ENCODE assay signal across 16 cellular contexts in genomic region chr19:307793-308420, GRCh38. TPM values are rescaled to one million over a fixed set of nuclear protein-coding genes. Genes with fewer than 3 reads are reported as not detected.
DNase-seq lines count a peak whose midpoint lies in the region; ATAC-seq and TF ChIP-seq lines count a peak whose summit lies in the region.
"Had no signal": no experiment of that assay in that cellular context is flagged by ENCODE, and none has a peak within 500 bp of the region (broad histone marks: within the 10 kb centered on the region; RNA-seq: fewer than 3 reads in every experiment).

No MANE protein-coding gene starts in this region.

- H3K4me1 Mint-ChIP-seq in endothelial cell (ENCODE audit: unreplicated experiment), result peaks cover 2% of the 10 kb centered on the region
- H3K4me1 Mint-ChIP-seq in stimulated activated memory B cell treated with anti-CD40 and anti-IgM and Interleukin-4, amounts not matched to agents 10 μg/mL and 1 μg/mL and 100 μg/mL, for 72 hours, result no peaks in the 10 kb centered on the region
- H3K4me1 Mint-ChIP-seq in activated T-helper 17 cell treated with anti-CD3 and anti-CD28 coated beads, Interleukin-2, amount 50 U/mL, for 72 hours, result no peaks in the 10 kb centered on the region
- H3K4me1 Mint-ChIP-seq: CD4-positive, alpha-beta memory T cell had no signal

- ATAC-seq in heart left ventricle, result peak; percentile 4 to 52 (median 32)
- peak; percentile 10 for ATAC-seq in stimulated activated memory B cell treated with anti-CD40 and anti-IgM and Interleukin-4, amounts not matched to agents 10 μg/mL and 1 μg/mL and 100 μg/mL, for 72 hours
- no peak for ATAC-seq in activated T-helper 17 cell treated with anti-CD3 and anti-CD28 coated beads, Interleukin-2, amount 50 U/mL, for 72 hours (replicated peaks)
- ATAC-seq in HG03460 (IDR thresholded peaks at IDR 0.05; ENCODE audit: unreplicated experiment), result no peak

- no peak overlapping the region for H2AK5ac ChIP-seq in neuronal stem cell (ENCODE audit: low read depth, low read length)

- H3K79me1 ChIP-seq in neuronal stem cell (ENCODE audit: low read depth, low read length), result peaks cover 24% of the 10 kb centered on the region

- H3K36me3 Mint-ChIP-seq in endothelial cell (ENCODE audit: low read depth, unreplicated experiment), result peaks cover 17% of the 10 kb centered on the region
- H3K36me3 Mint-ChIP-seq in stimulated activated memory B cell treated with anti-CD40 and anti-IgM and Interleukin-4, amounts not matched to agents 10 μg/mL and 1 μg/mL and 100 μg/mL, for 72 hours, result peaks cover 59% of the 10 kb centered on the region
- H3K36me3 Mint-ChIP-seq in activated T-helper 17 cell treated with anti-CD3 and anti-CD28 coated beads, Interleukin-2, amount 50 U/mL, for 72 hours (ENCODE audit: low read depth), result peaks cover 21% of the 10 kb centered on the region

- H4K91ac ChIP-seq in neuronal stem cell (ENCODE audit: low read depth, low read length, poor library complexity), result no peak overlapping the region

- no peak for TF ChIP-seq POLR2A in heart left ventricle (IDR thresholded peaks at IDR 0.05)

- peak overlapping the region; percentile 44 for H3K9ac ChIP-seq in neuronal stem cell (ENCODE audit: low read depth, low read length, poor library complexity)

- H3K27ac Mint-ChIP-seq in endothelial cell (ENCODE audit: unreplicated experiment), result peak overlapping the region; percentile 1
- H3K27ac Mint-ChIP-seq in stimulated activated memory B cell treated with anti-CD40 and anti-IgM and Interleukin-4, amounts not matched to agents 10 μg/mL and 1 μg/mL and 100 μg/mL, for 72 hours, result no peak overlapping the region
- no peak overlapping the region for H3K27ac Mint-ChIP-seq in activated T-helper 17 cell treated with anti-CD3 and anti-CD28 coated beads, Interleukin-2, amount 50 U/mL, for 72 hours
- H3K27ac Mint-ChIP-seq: CD4-positive, alpha-beta memory T cell; HFFc6 had no signal

- no peak for DNase-seq in heart left ventricle
- DNase-seq in cardiac septum (ENCODE audit: low spot score), result no peak
- no peak for DNase-seq in endothelial cell (ENCODE audit: low spot score)
- DNase-seq in neuronal stem cell (ENCODE audit: low spot score), result no peak
- no peak for DNase-seq in NCI-H510A treated with DMSO at 0.1 percent for 48 hours (lab: John Stamatoyannopoulos, UW)
- DNase-seq: Calu3; CD4-positive, alpha-beta memory T cell; HFFc6; NCI-H1092 treated with DMSO at 0.1 percent for 48 hours; NCI-H2081 treated with DMSO at 0.1 percent for 48 hours; NCI-H510A; SHP77 had no signal

- H2BK120ac ChIP-seq in neuronal stem cell (ENCODE audit: low read depth, low read length), result no peak overlapping the region

- no peak overlapping the region for H2AFZ ChIP-seq in neuronal stem cell (ENCODE audit: low read length)

- H3K27me3 Mint-ChIP-seq in endothelial cell (ENCODE audit: unreplicated experiment), result peaks cover 2% of the 10 kb centered on the region
- no peaks in the 10 kb centered on the region for H3K27me3 Mint-ChIP-seq in stimulated activated memory B cell treated with anti-CD40 and anti-IgM and Interleukin-4, amounts not matched to agents 10 μg/mL and 1 μg/mL and 100 μg/mL, for 72 hours
- H3K27me3 Mint-ChIP-seq in activated T-helper 17 cell treated with anti-CD3 and anti-CD28 coated beads, Interleukin-2, amount 50 U/mL, for 72 hours, result no peaks in the 10 kb centered on the region
- H3K27me3 Mint-ChIP-seq: CD4-positive, alpha-beta memory T cell had no signal

- no peak overlapping the region for H2BK5ac ChIP-seq in neuronal stem cell (ENCODE audit: low read length)

- H3K9me3 ChIP-seq in heart left ventricle, result no peaks in the 10 kb centered on the region
- no peaks in the 10 kb centered on the region for H3K9me3 ChIP-seq in neuronal stem cell (replicated peaks in 1 of 2; ENCODE audit: control insufficient read depth in 2 of 2, insufficient read depth in 1 of 2, low read depth in 1 of 2, low read length in 2 of 2)
- H3K9me3 ChIP-seq: Peyer's patch had no signal

- no peak overlapping the region for H3K14ac ChIP-seq in neuronal stem cell (ENCODE audit: low read length)

- H3K4ac ChIP-seq in neuronal stem cell (ENCODE audit: low read length), result no peak overlapping the region

- H4K8ac ChIP-seq in neuronal stem cell (ENCODE audit: low read depth, low read length), result peak overlapping the region; percentile 3

- no peak for TF ChIP-seq CTCF in heart left ventricle (IDR thresholded peaks at IDR 0.05)
- no peak for TF ChIP-seq CTCF in endothelial cell (IDR thresholded peaks at IDR 0.05; ENCODE audit: unreplicated experiment)

- no peak overlapping the region for H3K18ac ChIP-seq in neuronal stem cell (ENCODE audit: low read length)

- peaks cover 0 to 63% (median 54%) of the 10 kb centered on the region in 9 donors for H3K36me3 ChIP-seq in heart left ventricle
- peaks cover 42 to 73% of the 10 kb centered on the region in 2 donors for H3K36me3 ChIP-seq in neuronal stem cell (replicated peaks in 1 of 2; ENCODE audit: control insufficient read depth in 2 of 2, insufficient read depth in 2 of 2, low read length in 2 of 2)

- no peaks in the 10 kb centered on the region for H3K9me3 Mint-ChIP-seq in endothelial cell (ENCODE audit: unreplicated experiment)
- H3K9me3 Mint-ChIP-seq in stimulated activated memory B cell treated with anti-CD40 and anti-IgM and Interleukin-4, amounts not matched to agents 10 μg/mL and 1 μg/mL and 100 μg/mL, for 72 hours, result no peaks in the 10 kb centered on the region
- H3K9me3 Mint-ChIP-seq in activated T-helper 17 cell treated with anti-CD3 and anti-CD28 coated beads, Interleukin-2, amount 50 U/mL, for 72 hours, result no peaks in the 10 kb centered on the region
- H3K9me3 Mint-ChIP-seq: CD4-positive, alpha-beta memory T cell; HFFc6 had no signal

- H3K23ac ChIP-seq in neuronal stem cell (ENCODE audit: low read depth, low read length, poor library complexity), result peak overlapping the region; percentile 43

- no peak overlapping the region for H3K4me2 ChIP-seq in neuronal stem cell (ENCODE audit: insufficient read depth, low read length, poor library complexity, severe bottlenecking)

- intact Hi-C loops in heart left ventricle (cut with DNase I) (no loop called here), cardiac septum (cut with DNase I) (no loop called here)

- H3K27ac ChIP-seq in heart left ventricle (peak overlapping the region in 11 of 12 donors; percentile 53 to 89 (median 79)), neuronal stem cell (replicated peaks; ENCODE audit: low read length) (no peak overlapping the region)
- H3K27ac ChIP-seq: Peyer's patch had no signal

- H3K4me1 ChIP-seq in heart left ventricle, result peaks cover 0 to 8% (median 0%) of the 10 kb centered on the region in 12 donors
- no peaks in the 10 kb centered on the region for H3K4me1 ChIP-seq in neuronal stem cell (ENCODE audit: control insufficient read depth in 2 of 2, insufficient read depth in 1 of 2, low read depth in 1 of 2, low read length in 2 of 2)
- H3K4me1 ChIP-seq: Peyer's patch had no signal

- no peak overlapping the region for H3K4me3 Mint-ChIP-seq in endothelial cell (ENCODE audit: unreplicated experiment)
- no peak overlapping the region for H3K4me3 Mint-ChIP-seq in stimulated activated memory B cell treated with anti-CD40 and anti-IgM and Interleukin-4, amounts not matched to agents 10 μg/mL and 1 μg/mL and 100 μg/mL, for 72 hours
- H3K4me3 Mint-ChIP-seq in activated T-helper 17 cell treated with anti-CD3 and anti-CD28 coated beads, Interleukin-2, amount 50 U/mL, for 72 hours, result no peak overlapping the region
- H3K4me3 Mint-ChIP-seq: CD4-positive, alpha-beta memory T cell; HFFc6 had no signal

- 62 to 76% (median 73%) methylated on average over 16 to 21 of the region's 21 CpGs for WGBS in heart left ventricle, 4 donors
- WGBS in neuronal stem cell (ENCODE audit: extremely low coverage in 2 of 2, insufficient read length in 2 of 2, insufficient replicate concordance in 1 of 2), 2 donors, result no CpG with 5 or more reads among the region's 21 CpGs

- H2BK15ac ChIP-seq in neuronal stem cell (ENCODE audit: low read length), result no peak overlapping the region

- H3K27me3 ChIP-seq in heart left ventricle (no peaks in the 10 kb centered on the region), neuronal stem cell (ENCODE audit: control insufficient read depth in 3 of 3, insufficient read depth in 3 of 3, low read depth in 1 of 3, low read length in 3 of 3) (no peaks in the 10 kb centered on the region)
- H3K27me3 ChIP-seq: Peyer's patch had no signal

- H2BK12ac ChIP-seq in neuronal stem cell (ENCODE audit: low read length), result no peak overlapping the region

- peak overlapping the region in 10 of 12 donors; percentile 15 to 53 (median 48) for H3K4me3 ChIP-seq in heart left ventricle
- H3K4me3 ChIP-seq in neuronal stem cell (ENCODE audit: low read length in 2 of 2), result no peak overlapping the region

RNA-seq across cellular contexts. Expression of gene PLPP2, which starts 16.7 kb away (rescaled TPM):
- total RNA-seq in heart left ventricle (1 to 10 TPM in 4 of 9 donors, under 1 TPM in 5; 0.09 to 4.1 (median 1.00) TPM), cardiac septum (0.81 TPM), endothelial cell (ENCODE audit: unreplicated experiment) (26.2 TPM)
- polyA plus RNA-seq in heart left ventricle, result under 1 TPM; 0.54 to 0.99 TPM
- 0.77 TPM for polyA plus RNA-seq in neuronal stem cell (2013, experiment 1 of 2)
- 0.65 TPM for polyA plus RNA-seq in neuronal stem cell (2013, experiment 2 of 2)
- 1 to 10 TPM; 1.3 to 3.8 TPM for total RNA-seq in activated T-helper 17 cell treated with anti-CD3 and anti-CD28 coated beads, Interleukin-2, amount 50 U/mL, for 72 hours

RNA-seq across cellular contexts. Expression of gene MIER2, which starts 36.7 kb away (rescaled TPM):
- 10 to 100 TPM; 15.7 to 30.3 (median 19.5) TPM for total RNA-seq in heart left ventricle
- polyA plus RNA-seq in heart left ventricle, result 10 to 100 TPM; 18.7 to 22.2 TPM
- 21.8 TPM for total RNA-seq in cardiac septum
- total RNA-seq in endothelial cell (ENCODE audit: unreplicated experiment), result 44.1 TPM
- 40.2 TPM for polyA plus RNA-seq in neuronal stem cell (2013, experiment 1 of 2)
- polyA plus RNA-seq in neuronal stem cell (2013, experiment 2 of 2), result 41.0 TPM
- total RNA-seq in activated T-helper 17 cell treated with anti-CD3 and anti-CD28 coated beads, Interleukin-2, amount 50 U/mL, for 72 hours, result 10 to 100 TPM; 23.2 TPM

Comparison
In these comparisons a context has a peak if more than half of its experiments do, and no peak if none do; other contexts are left out.
1. ATAC-seq: peak in heart left ventricle (4 of 4) and stimulated activated memory B cell treated with anti-CD40 and anti-IgM and Interleukin-4, amounts not matched to agents 10 μg/mL and 1 μg/mL and 100 μg/mL, for 72 hours (single experiment); none in activated T-helper 17 cell treated with anti-CD3 and anti-CD28 coated beads, Interleukin-2, amount 50 U/mL, for 72 hours (single experiment) and HG03460 (single experiment).
2. H3K4me3 ChIP-seq: peak in heart left ventricle (10 of 12); none in neuronal stem cell (0 of 2).